In the genomic region with DNA sequence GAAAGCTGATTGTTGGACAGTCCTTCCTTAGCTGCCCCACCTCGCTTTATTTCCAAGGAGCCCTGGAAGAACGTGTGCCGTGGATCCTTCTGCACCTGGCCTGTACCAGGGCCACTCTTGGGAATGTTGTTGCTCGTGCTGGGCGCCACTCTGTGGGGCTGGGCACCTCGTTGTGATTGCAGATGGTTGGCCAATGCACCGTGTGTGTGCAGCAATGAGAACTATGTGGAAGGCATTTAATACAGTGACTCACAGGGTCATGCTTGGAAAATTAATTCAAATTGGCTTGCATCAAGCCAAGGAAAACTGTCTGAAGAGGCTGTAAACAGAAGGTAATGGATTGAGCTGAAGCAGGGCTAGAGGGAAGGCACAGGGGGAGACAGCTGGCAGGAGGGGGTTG, we compare ENCODE assay signal across 14 cellular contexts. TPM values are rescaled to one million over a fixed set of nuclear protein-coding genes. Genes with fewer than 3 reads are reported as not detected.
A peak's percentile ranks its signal among the peaks of the same experiment; 100 is the strongest.
DNase-seq lines count a peak whose midpoint lies in the region; ATAC-seq and TF ChIP-seq lines count a peak whose summit lies in the region.
"Had no signal": no experiment of that assay in that cellular context is flagged by ENCODE, and none has a peak within 500 bp of the region (broad histone marks: within the 10 kb centered on the region; RNA-seq: fewer than 3 reads in every experiment).

No MANE protein-coding gene starts in this region.

- intact Hi-C loops in natural killer cell (cut with micrococcal nuclease) = no loop called here

- DNase-seq in ELR (ENCODE audit: low read depth) (peak; percentile 25), MG63 (peak; percentile 45), chondrocyte (ENCODE audit: low spot score) (peak; percentile 54), omental fat pad (ENCODE audit: low spot score) (no peak), natural killer cell (no peak), BE2C (no peak)
- DNase-seq in activated naive CD8-positive, alpha-beta T cell treated with anti-CD3 and anti-CD28 coated beads, Interleukin-2, amount 50 U/mL, for 24 hours = no peak
- DNase-seq: CD8-positive, alpha-beta memory T cell; effector memory CD4-positive, alpha-beta T cell; Karpas-422; NCI-H2081; T-cell had no signal

- no peak for TF ChIP-seq CTCF in chondrocyte (IDR thresholded peaks at IDR 0.05)
- no peak for TF ChIP-seq CTCF in omental fat pad (IDR thresholded peaks at IDR 0.05)
- no peak for TF ChIP-seq CTCF in natural killer cell (IDR thresholded peaks at IDR 0.05)
- TF ChIP-seq CTCF in BE2C (IDR thresholded peaks at IDR 0.05; ENCODE audit: low read depth, low read length) = no peak

- H3K36me3 ChIP-seq in MG63 (no peaks in the 10 kb centered on the region), BE2C (no peaks in the 10 kb centered on the region)
- H3K36me3 ChIP-seq: ascending aorta had no signal

- no peaks in the 10 kb centered on the region for H3K27me3 ChIP-seq in MG63
- H3K27me3 ChIP-seq in BE2C = no peaks in the 10 kb centered on the region
- H3K27me3 ChIP-seq: ascending aorta had no signal

- H3K4me1 Mint-ChIP-seq in chondrocyte (ENCODE audit: low read depth) (peaks cover 28% of the 10 kb centered on the region), natural killer cell (no peaks in the 10 kb centered on the region)
- no peaks in the 10 kb centered on the region for H3K4me1 Mint-ChIP-seq in activated naive CD8-positive, alpha-beta T cell treated with anti-CD3 and anti-CD28 coated beads, Interleukin-2, amount 50 U/mL, for 24 hours
- H3K4me1 Mint-ChIP-seq: CD8-positive, alpha-beta memory T cell; T-cell had no signal

- ATAC-seq in omental fat pad (ENCODE audit: low FRiP score) = peak; percentile 48
- ATAC-seq in natural killer cell = no peak
- no peak for ATAC-seq in activated naive CD8-positive, alpha-beta T cell treated with anti-CD3 and anti-CD28 coated beads, Interleukin-2, amount 50 U/mL, for 24 hours
- ATAC-seq in GM21526 (IDR thresholded peaks at IDR 0.05; ENCODE audit: low FRiP score, unreplicated experiment) = no peak
- ATAC-seq: T-cell had no signal

- H3K4me3 Mint-ChIP-seq in chondrocyte (ENCODE audit: unreplicated experiment) (no peak overlapping the region), natural killer cell (no peak overlapping the region)
- no peak overlapping the region for H3K4me3 Mint-ChIP-seq in activated naive CD8-positive, alpha-beta T cell treated with anti-CD3 and anti-CD28 coated beads, Interleukin-2, amount 50 U/mL, for 24 hours
- H3K4me3 Mint-ChIP-seq: CD8-positive, alpha-beta memory T cell; T-cell had no signal

- H3K36me3 Mint-ChIP-seq in chondrocyte (ENCODE audit: low read depth) (peaks cover 1% of the 10 kb centered on the region), natural killer cell (no peaks in the 10 kb centered on the region)
- H3K36me3 Mint-ChIP-seq in activated naive CD8-positive, alpha-beta T cell treated with anti-CD3 and anti-CD28 coated beads, Interleukin-2, amount 50 U/mL, for 24 hours (ENCODE audit: low read depth) = no peaks in the 10 kb centered on the region
- H3K36me3 Mint-ChIP-seq: CD8-positive, alpha-beta memory T cell; T-cell had no signal

- H3K4me1 ChIP-seq in BE2C = no peaks in the 10 kb centered on the region
- H3K4me1 ChIP-seq: ascending aorta had no signal

- H3K9me3 ChIP-seq in MG63 (no peaks in the 10 kb centered on the region), BE2C (no peaks in the 10 kb centered on the region)
- H3K9me3 ChIP-seq: ascending aorta had no signal

- peaks cover 9% of the 10 kb centered on the region for H3K9me3 Mint-ChIP-seq in chondrocyte (ENCODE audit: low read depth)
- H3K9me3 Mint-ChIP-seq in natural killer cell = no peaks in the 10 kb centered on the region
- no peaks in the 10 kb centered on the region for H3K9me3 Mint-ChIP-seq in activated naive CD8-positive, alpha-beta T cell treated with anti-CD3 and anti-CD28 coated beads, Interleukin-2, amount 50 U/mL, for 24 hours
- H3K9me3 Mint-ChIP-seq: CD8-positive, alpha-beta memory T cell had no signal

- H3K27me3 Mint-ChIP-seq in chondrocyte (ENCODE audit: low read depth) (no peaks in the 10 kb centered on the region), natural killer cell (ENCODE audit: low read depth in 2 of 2) (peaks cover 0 to 14% of the 10 kb centered on the region in 2 donors)
- H3K27me3 Mint-ChIP-seq in activated naive CD8-positive, alpha-beta T cell treated with anti-CD3 and anti-CD28 coated beads, Interleukin-2, amount 50 U/mL, for 24 hours = no peaks in the 10 kb centered on the region

- H3K4me3 ChIP-seq in MG63 = no peak overlapping the region
- no peak overlapping the region for H3K4me3 ChIP-seq in BE2C (ENCODE audit: low read depth, low read length)
- H3K4me3 ChIP-seq: ascending aorta had no signal

- H3K27ac Mint-ChIP-seq in chondrocyte (ENCODE audit: unreplicated experiment) (peak overlapping the region; percentile 84), natural killer cell (no peak overlapping the region)
- H3K27ac Mint-ChIP-seq in activated naive CD8-positive, alpha-beta T cell treated with anti-CD3 and anti-CD28 coated beads, Interleukin-2, amount 50 U/mL, for 24 hours = no peak overlapping the region
- H3K27ac Mint-ChIP-seq: CD8-positive, alpha-beta memory T cell; T-cell had no signal

RNA-seq across cellular contexts. Expression of gene CD99L2, which starts 37.0 kb away (rescaled TPM):
- total RNA-seq in MG63 (2014; rRNA removed; shearing (Covaris generic); ENCODE audit: low replicate concordance) = 39.1 and 54.7 TPM in 2 replicates
- total RNA-seq in chondrocyte = 62.0 to 82.1 TPM (median 81.9 TPM) in 3 replicates
- 10 to 100 TPM; 49.7 to 78.7 (median 58.1) TPM for total RNA-seq in omental fat pad
- total RNA-seq in natural killer cell = 10 to 100 TPM; 13.1 to 18.0 (median 15.7) TPM
- polyA plus RNA-seq in BE2C (2012; ENCODE audit: insufficient read depth, insufficient read length, low read depth) = 24.7 TPM

RNA-seq across cellular contexts. Expression of gene HMGB3, which starts 47.7 kb away (rescaled TPM):
- 7.0 and 11.8 TPM in 2 replicates for total RNA-seq in MG63 (2014; rRNA removed; shearing (Covaris generic); ENCODE audit: low replicate concordance)
- total RNA-seq in chondrocyte (34.9 to 49.2 TPM (median 44.4 TPM) in 3 replicates), omental fat pad (1 to 10 TPM; 2.0 to 5.3 (median 3.6) TPM), natural killer cell (1 to 10 TPM; 1.6 to 3.4 (median 3.0) TPM)
- 21.7 TPM for polyA plus RNA-seq in BE2C (2012; ENCODE audit: insufficient read depth, insufficient read length, low read depth)

Comparison
In these comparisons a context has a peak if more than half of its experiments do, and no peak if none do; other contexts are left out.
1. DNase-seq: peak in ELR (single experiment), MG63 (single experiment) and chondrocyte (single experiment); none in omental fat pad (single experiment), natural killer cell (single experiment), activated naive CD8-positive, alpha-beta T cell treated with anti-CD3 and anti-CD28 coated beads, Interleukin-2, amount 50 U/mL, for 24 hours (single experiment) and BE2C (single experiment).